Comparison of ENCODE assay signal across 15 cellular contexts in the genomic region with DNA sequence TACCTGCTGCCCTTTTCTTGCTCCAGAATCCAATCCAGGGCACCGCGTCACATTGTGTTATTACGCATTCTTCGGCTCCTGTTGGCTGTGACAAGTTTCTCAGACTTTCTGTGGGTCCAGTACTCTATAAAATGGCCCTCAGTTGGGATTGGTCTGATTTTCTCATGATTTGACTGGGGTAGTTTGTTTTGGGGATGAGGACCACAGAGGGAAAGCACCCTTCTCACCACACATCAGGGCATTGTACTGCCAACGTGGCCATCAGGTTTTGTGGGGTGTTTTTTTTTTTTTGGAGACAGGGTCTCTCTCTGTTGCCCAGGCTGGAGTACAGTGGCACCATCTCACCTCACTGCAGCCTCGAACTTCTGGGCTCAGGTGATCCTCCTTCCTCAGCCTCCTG. TPM values are rescaled to one million over a fixed set of nuclear protein-coding genes. Genes with fewer than 3 reads are reported as not detected.
DNase-seq lines count a peak whose midpoint lies in the region; ATAC-seq, FAIRE-seq and TF ChIP-seq lines count a peak whose summit lies in the region.
"Had no signal": no experiment of that assay in that cellular context is flagged by ENCODE, and none has a peak within 500 bp of the region (broad histone marks: within the 10 kb centered on the region; RNA-seq: fewer than 3 reads in every experiment).

No MANE protein-coding gene starts in this region.

- H3K4me2 ChIP-seq in hepatocyte, result no peak overlapping the region

- no peak for DNase-seq in CD4-positive, CD25-positive, alpha-beta regulatory T cell
- DNase-seq in GM18507 (ENCODE audit: extremely low spot score, insufficient read length, low read depth), result no peak
- DNase-seq in activated CD8-positive, alpha-beta T cell treated with anti-CD3 and anti-CD28 coated beads, Interleukin-2, amount 10 ng/mL, durations not matched to agents 7 days and 5 days, result no peak
- DNase-seq in naive B cell, result no peak
- no peak for DNase-seq in hepatocyte (ENCODE audit: low spot score)
- DNase-seq in SKM-1 (lab: John Stamatoyannopoulos, UW; ENCODE audit: unreplicated experiment), result no peak
- DNase-seq: DMS153, NCI-H2029, NCI-H524 treated with DMSO at 0.1 percent for 48 hours, PC-3 had no signal

- H3K36me3 ChIP-seq in CD4-positive, CD25-positive, alpha-beta regulatory T cell (ENCODE audit: control insufficient read depth, insufficient read depth, low read length), result peaks cover 13% of the 10 kb centered on the region
- no peaks in the 10 kb centered on the region for H3K36me3 ChIP-seq in hepatocyte (replicated peaks; ENCODE audit: insufficient read depth, low read depth)

- H4K20me1 ChIP-seq in hepatocyte (ENCODE audit: insufficient read depth, poor library complexity, severe bottlenecking), result no peaks in the 10 kb centered on the region

- no peak for TF ChIP-seq CTCF in hepatocyte (IDR thresholded peaks at IDR 0.05; ENCODE audit: poor library complexity)

- CTCF ChIA-PET in activated CD8-positive, alpha-beta T cell treated with anti-CD3 and anti-CD28 coated beads, Interleukin-2, amount 10 ng/mL, durations not matched to agents 7 days and 5 days (lab: Charles Lee), result interaction anchor here (0.7 to 2.9 kb wide), 9 partner anchors 9 to 52 kb away, joined by 3 to 49 read pairs (median 4); partner anchors contain the start of genes ORAI2 and PRKRIP1

- H3K9me2 ChIP-seq in hepatocyte (replicated peaks; ENCODE audit: insufficient read depth), result no peaks in the 10 kb centered on the region

- H3K27me3 ChIP-seq in CD4-positive, CD25-positive, alpha-beta regulatory T cell (ENCODE audit: control insufficient read depth, insufficient read depth, low read length), result no peaks in the 10 kb centered on the region
- H3K27me3 ChIP-seq in hepatocyte, result no peaks in the 10 kb centered on the region
- H3K27me3 ChIP-seq: cardiac muscle cell, right atrium auricular region had no signal

- peaks cover 0 to 2% (median 0%) of the 10 kb centered on the region in 7 donors for H3K9me3 Mint-ChIP-seq in CD4-positive, CD25-positive, alpha-beta regulatory T cell
- no peaks in the 10 kb centered on the region for H3K9me3 Mint-ChIP-seq in activated CD8-positive, alpha-beta T cell treated with anti-CD3 and anti-CD28 coated beads, Interleukin-2, amount 10 ng/mL, durations not matched to agents 7 days and 5 days (ENCODE audit: insufficient read depth)
- no peaks in the 10 kb centered on the region for H3K9me3 Mint-ChIP-seq in naive B cell

- no peak overlapping the region for H2AFZ ChIP-seq in hepatocyte

- no peak for ATAC-seq in CD4-positive, CD25-positive, alpha-beta regulatory T cell (ENCODE audit: low read depth in 2 of 2)
- ATAC-seq in activated CD8-positive, alpha-beta T cell treated with anti-CD3 and anti-CD28 coated beads, Interleukin-2, amount 10 ng/mL, durations not matched to agents 7 days and 5 days, result no peak
- ATAC-seq in naive B cell (ENCODE audit: low read depth in 2 of 2) (no peak), GM21367 (IDR thresholded peaks at IDR 0.05; ENCODE audit: unreplicated experiment) (no peak), GM18873 (IDR thresholded peaks at IDR 0.05; ENCODE audit: low FRiP score, unreplicated experiment) (no peak)
- ATAC-seq: PC-3 had no signal

- peak overlapping the region; percentile 93 to 98 (median 96) for H3K27ac Mint-ChIP-seq in CD4-positive, CD25-positive, alpha-beta regulatory T cell
- H3K27ac Mint-ChIP-seq in activated CD8-positive, alpha-beta T cell treated with anti-CD3 and anti-CD28 coated beads, Interleukin-2, amount 10 ng/mL, durations not matched to agents 7 days and 5 days, result peak overlapping the region; percentile 97
- H3K27ac Mint-ChIP-seq in naive B cell, result peak overlapping the region; percentile 92 to 98 (median 96)

- H3K79me2 ChIP-seq in hepatocyte, result peaks cover 2% of the 10 kb centered on the region

- POLR2A ChIA-PET in activated CD8-positive, alpha-beta T cell treated with anti-CD3 and anti-CD28 coated beads, Interleukin-2, amount 10 ng/mL, durations not matched to agents 7 days and 5 days (lab: Charles Lee), result interaction anchor here (0.6 to 4.4 kb wide), 9 partner anchors 9 to 54 kb away, joined by 3 to 124 read pairs (median 4); partner anchors contain the start of genes ALKBH4 and LRWD1

- H3K27me3 Mint-ChIP-seq in CD4-positive, CD25-positive, alpha-beta regulatory T cell, result no peaks in the 10 kb centered on the region
- no peaks in the 10 kb centered on the region for H3K27me3 Mint-ChIP-seq in activated CD8-positive, alpha-beta T cell treated with anti-CD3 and anti-CD28 coated beads, Interleukin-2, amount 10 ng/mL, durations not matched to agents 7 days and 5 days (ENCODE audit: low read depth)
- no peaks in the 10 kb centered on the region for H3K27me3 Mint-ChIP-seq in naive B cell

- H3K36me3 Mint-ChIP-seq in CD4-positive, CD25-positive, alpha-beta regulatory T cell, result peaks cover 23% of the 10 kb centered on the region
- peaks cover 67% of the 10 kb centered on the region for H3K36me3 Mint-ChIP-seq in activated CD8-positive, alpha-beta T cell treated with anti-CD3 and anti-CD28 coated beads, Interleukin-2, amount 10 ng/mL, durations not matched to agents 7 days and 5 days (ENCODE audit: low read depth)
- peaks cover 0 to 5% of the 10 kb centered on the region in 2 donors for H3K36me3 Mint-ChIP-seq in naive B cell

- H3K9me3 ChIP-seq in CD4-positive, CD25-positive, alpha-beta regulatory T cell (ENCODE audit: control insufficient read depth in 2 of 2, low read length in 2 of 2), result no peaks in the 10 kb centered on the region
- H3K9me3 ChIP-seq in hepatocyte (ENCODE audit: low read depth), result no peaks in the 10 kb centered on the region
- H3K9me3 ChIP-seq: right atrium auricular region, thoracic aorta had no signal

- WGBS in hepatocyte (ENCODE audit: low lambda C conversion rate, missing lambda C conversion rate), result 99% methylated on average over 6 of the region's 6 CpGs

- H3K4me1 ChIP-seq in CD4-positive, CD25-positive, alpha-beta regulatory T cell (ENCODE audit: control insufficient read depth, insufficient read depth, low read length, poor library complexity, severe bottlenecking), result peaks cover 44% of the 10 kb centered on the region
- no peaks in the 10 kb centered on the region for H3K4me1 ChIP-seq in hepatocyte (ENCODE audit: insufficient read depth)

- H3K4me3 ChIP-seq in CD4-positive, CD25-positive, alpha-beta regulatory T cell (ENCODE audit: low read depth, low read length), result peak overlapping the region; percentile 54
- no peak overlapping the region for H3K4me3 ChIP-seq in hepatocyte
- H3K4me3 ChIP-seq: cardiac muscle cell, right atrium auricular region, thoracic aorta had no signal

- H3K27ac ChIP-seq in CD4-positive, CD25-positive, alpha-beta regulatory T cell (ENCODE audit: insufficient read depth, low read length, poor library complexity, severe bottlenecking), result peak overlapping the region; percentile 74
- no peak overlapping the region for H3K27ac ChIP-seq in hepatocyte
- H3K27ac ChIP-seq: cardiac muscle cell, right atrium auricular region, thoracic aorta had no signal

- FAIRE-seq in GM18507 (lab: Jason Lieb, UNC), result peak; percentile 9

- peak overlapping the region; percentile 58 to 86 (median 78) for H3K4me3 Mint-ChIP-seq in CD4-positive, CD25-positive, alpha-beta regulatory T cell
- H3K4me3 Mint-ChIP-seq in activated CD8-positive, alpha-beta T cell treated with anti-CD3 and anti-CD28 coated beads, Interleukin-2, amount 10 ng/mL, durations not matched to agents 7 days and 5 days, result peak overlapping the region; percentile 66
- peak overlapping the region; percentile 64 to 90 (median 84) for H3K4me3 Mint-ChIP-seq in naive B cell

- H3K4me1 Mint-ChIP-seq in CD4-positive, CD25-positive, alpha-beta regulatory T cell, result peaks cover 30 to 76% (median 53%) of the 10 kb centered on the region in 4 donors
- peaks cover 74% of the 10 kb centered on the region for H3K4me1 Mint-ChIP-seq in activated CD8-positive, alpha-beta T cell treated with anti-CD3 and anti-CD28 coated beads, Interleukin-2, amount 10 ng/mL, durations not matched to agents 7 days and 5 days (ENCODE audit: low read depth)
- H3K4me1 Mint-ChIP-seq in naive B cell, result peaks cover 44 to 95% (median 72%) of the 10 kb centered on the region in 3 donors

RNA-seq across cellular contexts. Expression of gene ORAI2, which starts 17.0 kb away (rescaled TPM):
- total RNA-seq in CD4-positive, CD25-positive, alpha-beta regulatory T cell, result 14.6 TPM
- 10 to 100 TPM; 15.8 to 26.6 (median 17.7) TPM for polyA plus RNA-seq in CD4-positive, CD25-positive, alpha-beta regulatory T cell
- 10 to 100 TPM; 72.5 to 72.8 TPM for total RNA-seq in activated CD8-positive, alpha-beta T cell treated with anti-CD3 and anti-CD28 coated beads, Interleukin-2, amount 10 ng/mL, durations not matched to agents 7 days and 5 days
- polyA plus RNA-seq in naive B cell (ENCODE audit: low read depth in 6 of 6) (100 to 1,000 TPM; 236 to 340 (median 260) TPM), hepatocyte (32.3 and 41.9 TPM in 2 replicates)
- 25.9 and 33.6 TPM in 2 replicates for total RNA-seq in hepatocyte

RNA-seq across cellular contexts. Expression of gene PRKRIP1, which starts 20.2 kb away (rescaled TPM):
- 47.7 TPM for total RNA-seq in CD4-positive, CD25-positive, alpha-beta regulatory T cell
- polyA plus RNA-seq in CD4-positive, CD25-positive, alpha-beta regulatory T cell, result 10 to 100 TPM; 12.3 to 15.5 (median 14.8) TPM
- 10 to 100 TPM; 26.8 to 28.1 TPM for total RNA-seq in activated CD8-positive, alpha-beta T cell treated with anti-CD3 and anti-CD28 coated beads, Interleukin-2, amount 10 ng/mL, durations not matched to agents 7 days and 5 days
- polyA plus RNA-seq in naive B cell (ENCODE audit: low read depth in 6 of 6) (10 to 100 TPM; 13.1 to 28.6 (median 17.4) TPM), hepatocyte (44.6 and 61.6 TPM in 2 replicates)
- total RNA-seq in hepatocyte, result 32.0 and 33.8 TPM in 2 replicates

RNA-seq across cellular contexts. Expression of gene ALKBH4, which starts 48.3 kb away (rescaled TPM):
- total RNA-seq in CD4-positive, CD25-positive, alpha-beta regulatory T cell, result 7.4 TPM
- 10 to 100 TPM; 18.4 to 20.6 (median 19.4) TPM for polyA plus RNA-seq in CD4-positive, CD25-positive, alpha-beta regulatory T cell
- total RNA-seq in activated CD8-positive, alpha-beta T cell treated with anti-CD3 and anti-CD28 coated beads, Interleukin-2, amount 10 ng/mL, durations not matched to agents 7 days and 5 days, result 10 to 100 TPM; 10.8 to 11.1 TPM
- polyA plus RNA-seq in naive B cell (ENCODE audit: low read depth in 6 of 6), result 10 to 100 TPM; 12.4 to 23.5 (median 19.0) TPM
- 10.1 and 13.3 TPM in 2 replicates for total RNA-seq in hepatocyte
- polyA plus RNA-seq in hepatocyte, result 15.8 TPM in 2 replicates

RNA-seq across cellular contexts. Expression of gene LRWD1, which starts 48.4 kb away (rescaled TPM):
- total RNA-seq in CD4-positive, CD25-positive, alpha-beta regulatory T cell, result 12.9 TPM
- polyA plus RNA-seq in CD4-positive, CD25-positive, alpha-beta regulatory T cell, result 10 to 100 TPM; 12.4 to 15.3 (median 13.7) TPM
- total RNA-seq in activated CD8-positive, alpha-beta T cell treated with anti-CD3 and anti-CD28 coated beads, Interleukin-2, amount 10 ng/mL, durations not matched to agents 7 days and 5 days, result 10 to 100 TPM; 16.7 to 21.7 TPM
- polyA plus RNA-seq in naive B cell (ENCODE audit: low read depth in 6 of 6) (10 to 100 TPM in 5 of 6 donors, 1 to 10 TPM in 1; 6.9 to 22.1 (median 17.3) TPM), hepatocyte (17.8 and 18.3 TPM in 2 replicates)
- 16.0 and 19.0 TPM in 2 replicates for total RNA-seq in hepatocyte
